15 cellular contexts compared by ENCODE assay signal in genomic region chr12:107178776-107179175, GRCh38.
DNase-seq lines count a peak whose midpoint lies in the region; ATAC-seq and TF ChIP-seq lines count a peak whose summit lies in the region.
"Had no signal": no experiment of that assay in that cellular context is flagged by ENCODE, and none has a peak within 500 bp of the region (broad histone marks: within the 10 kb centered on the region; RNA-seq: fewer than 3 reads in every experiment).

No MANE protein-coding gene starts in this region.

- no peak overlapping the region for H3K27ac Mint-ChIP-seq in activated CD8-positive, alpha-beta T cell treated with anti-CD3 and anti-CD28 coated beads for 36 hours
- H3K27ac Mint-ChIP-seq in immature natural killer cell: peak overlapping the region; percentile 64 to 93 (median 93)
- H3K27ac Mint-ChIP-seq: HFFc6 had no signal

- POLR2A ChIA-PET in activated CD8-positive, alpha-beta T cell treated with anti-CD3 and anti-CD28 coated beads for 36 hours (lab: Charles Lee): interaction anchor here (0.6 kb wide), 1 partner anchor 1467 kb away, joined by 3 read pairs; no protein-coding TSS in a partner anchor

- intact Hi-C loops in activated CD8-positive, alpha-beta T cell treated with anti-CD3 and anti-CD28 coated beads for 36 hours (cut with micrococcal nuclease): no loop called here
- intact Hi-C loops in lower leg skin (cut with DNase I; ENCODE audit: low total_unique reads): no loop called here

- H3K36me3 Mint-ChIP-seq in activated CD8-positive, alpha-beta T cell treated with anti-CD3 and anti-CD28 coated beads for 36 hours (ENCODE audit: low read depth): no peaks in the 10 kb centered on the region
- no peaks in the 10 kb centered on the region for H3K36me3 Mint-ChIP-seq in immature natural killer cell

- no peak overlapping the region for H3K4me3 ChIP-seq in lower leg skin (ENCODE audit: low read depth, poor library complexity, severe bottlenecking)
- H3K4me3 ChIP-seq: A549, Peyer's patch had no signal

- no peak for TF ChIP-seq POLR2A in lower leg skin (IDR thresholded peaks at IDR 0.05)

- TF ChIP-seq CTCF in activated CD8-positive, alpha-beta T cell treated with anti-CD3 and anti-CD28 coated beads for 36 hours (IDR thresholded peaks at IDR 0.05): no peak
- TF ChIP-seq CTCF in lower leg skin (IDR thresholded peaks at IDR 0.05): no peak

- peak; percentile 93 for ATAC-seq in activated CD8-positive, alpha-beta T cell treated with anti-CD3 and anti-CD28 coated beads for 36 hours

- WGBS in lower leg skin, 2 donors: 81 to 82% methylated on average over 5 of the region's 5 CpGs

- no peak overlapping the region for H3K27ac ChIP-seq in caudate nucleus (ENCODE audit: low read depth, low read length)
- H3K27ac ChIP-seq: Peyer's patch had no signal

- DNase-seq in activated gamma-delta T cell treated with Interleukin-2 at 50 U/mL for 16 hours (peak; percentile 4), activated gamma-delta T cell (lab: John Stamatoyannopoulos, UW) (no peak), immature natural killer cell (peak; percentile 81 to 83 (median 83)), lower leg skin (ENCODE audit: low spot score in 2 of 2) (no peak), caudate nucleus (lab: John Stamatoyannopoulos, UW) (no peak), hippocampal formation (lab: John Stamatoyannopoulos, UW) (no peak)
- peak; percentile 25 for DNase-seq in activated CD8-positive, alpha-beta T cell treated with anti-CD3 and anti-CD28 coated beads for 36 hours
- DNase-seq: DMS79, H7, HFFc6, KBM-7, NCI-H1105 treated with DMSO at 0.1 percent for 48 hours, NCI-H1694 treated with DMSO at 0.1 percent for 48 hours, Peyer's patch had no signal

- peaks cover 16% of the 10 kb centered on the region for H3K4me1 Mint-ChIP-seq in activated CD8-positive, alpha-beta T cell treated with anti-CD3 and anti-CD28 coated beads for 36 hours (ENCODE audit: low read depth)
- peaks cover 26 to 31% of the 10 kb centered on the region in 2 donors for H3K4me1 Mint-ChIP-seq in immature natural killer cell

- H3K4me3 Mint-ChIP-seq in activated CD8-positive, alpha-beta T cell treated with anti-CD3 and anti-CD28 coated beads for 36 hours: no peak overlapping the region
- H3K4me3 Mint-ChIP-seq in immature natural killer cell: peak overlapping the region; percentile 77 to 85 (median 81)
- H3K4me3 Mint-ChIP-seq: HFFc6 had no signal

- no peaks in the 10 kb centered on the region for H3K9me3 Mint-ChIP-seq in activated CD8-positive, alpha-beta T cell treated with anti-CD3 and anti-CD28 coated beads for 36 hours
- H3K9me3 Mint-ChIP-seq in immature natural killer cell: no peaks in the 10 kb centered on the region

- no peaks in the 10 kb centered on the region for H3K27me3 Mint-ChIP-seq in activated CD8-positive, alpha-beta T cell treated with anti-CD3 and anti-CD28 coated beads for 36 hours
- H3K27me3 Mint-ChIP-seq in immature natural killer cell (ENCODE audit: low read depth in 3 of 3): peaks cover 0 to 15% (median 8%) of the 10 kb centered on the region in 3 donors

- CTCF ChIA-PET in activated CD8-positive, alpha-beta T cell treated with anti-CD3 and anti-CD28 coated beads for 36 hours (lab: Charles Lee): interaction anchor here (0.7 to 1.1 kb wide), 3 partner anchors 56 to 224 kb away, joined by 3 to 6 read pairs (median 3); no protein-coding TSS in a partner anchor

Comparison
In these comparisons a context has a peak if more than half of its experiments do, and no peak if none do; other contexts are left out.
1. DNase-seq: peak in activated gamma-delta T cell treated with Interleukin-2 at 50 U/mL for 16 hours (single experiment), activated CD8-positive, alpha-beta T cell treated with anti-CD3 and anti-CD28 coated beads for 36 hours (single experiment) and immature natural killer cell (3 of 3); none in activated gamma-delta T cell (single experiment), lower leg skin (0 of 2), caudate nucleus (0 of 61) and hippocampal formation (0 of 2).